ENCODE assay signal across 8 cellular contexts in the genomic region with DNA sequence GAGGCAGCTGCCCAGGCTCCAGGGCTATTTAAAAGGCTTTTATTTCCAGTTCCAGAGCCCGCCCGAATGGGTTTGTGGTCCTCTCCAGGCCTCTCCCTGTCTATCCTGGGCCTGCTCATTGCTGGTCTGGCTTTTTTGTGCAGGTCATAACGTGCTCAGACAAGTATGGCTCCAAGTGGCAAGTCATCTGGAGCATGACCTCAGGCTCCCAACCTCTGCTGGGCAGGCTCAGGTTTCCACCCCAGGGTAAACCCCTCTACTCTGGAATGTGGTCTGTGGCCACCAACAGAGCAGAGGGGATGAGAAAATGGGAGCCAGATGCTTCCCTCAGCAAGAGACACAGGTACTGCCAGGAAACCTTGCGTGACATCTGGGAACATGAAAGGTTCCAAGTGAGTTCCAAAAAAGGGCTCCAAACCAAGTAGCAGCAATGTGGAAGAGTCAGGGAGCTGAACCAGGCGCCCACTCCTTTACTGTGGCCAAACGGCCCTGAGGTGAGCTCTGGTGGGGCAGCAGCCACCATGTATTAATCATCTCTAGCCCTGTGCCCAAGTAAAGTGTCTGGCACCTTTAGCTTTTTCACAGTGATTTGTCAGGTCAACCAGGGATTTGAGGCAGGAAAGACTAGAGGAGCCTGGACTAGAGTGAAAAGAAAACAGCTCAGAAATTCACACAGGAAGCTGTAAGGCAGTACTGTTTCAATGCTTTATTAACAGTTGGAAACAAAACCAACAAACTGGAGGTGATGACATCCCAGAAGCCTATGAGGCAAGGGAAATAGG. TPM values are rescaled to one million over a fixed set of nuclear protein-coding genes. Genes with fewer than 3 reads are reported as not detected.
DNase-seq lines count a peak whose midpoint lies in the region; ATAC-seq, FAIRE-seq and TF ChIP-seq lines count a peak whose summit lies in the region.

No MANE protein-coding gene starts in this region.

- peaks cover 28% of the 10 kb centered on the region for H3K4me1 Mint-ChIP-seq in CD8-positive, alpha-beta T cell (ENCODE audit: low read depth)
- peaks cover 86% of the 10 kb centered on the region for H3K4me1 Mint-ChIP-seq in osteocyte (ENCODE audit: unreplicated experiment)

- H3K4me1 ChIP-seq in CD8-positive, alpha-beta T cell (ENCODE audit: insufficient read depth, low read length) = peaks cover 21% of the 10 kb centered on the region
- H3K4me1 ChIP-seq in small intestine (ENCODE audit: control insufficient read depth in 2 of 2, insufficient read depth in 1 of 2, low read depth in 1 of 2, low read length in 1 of 2) = no peaks in the 10 kb centered on the region

- no peaks in the 10 kb centered on the region for H3K9me3 Mint-ChIP-seq in CD8-positive, alpha-beta T cell
- no peaks in the 10 kb centered on the region for H3K9me3 Mint-ChIP-seq in osteocyte (ENCODE audit: unreplicated experiment)

- POLR2A ChIA-PET in CD8-positive, alpha-beta T cell (lab: Charles Lee) = interaction anchor here (1.2 to 1.3 kb wide), 2 partner anchors 9 to 43 kb away, joined by 3 read pairs; no protein-coding TSS in a partner anchor

- no peaks in the 10 kb centered on the region for H3K9me3 ChIP-seq in CD8-positive, alpha-beta T cell (ENCODE audit: low read length)
- H3K9me3 ChIP-seq in small intestine (ENCODE audit: control insufficient read depth, low read depth) = no peaks in the 10 kb centered on the region

- H3K27me3 ChIP-seq in CD8-positive, alpha-beta T cell (ENCODE audit: insufficient read depth, low read length) = no peaks in the 10 kb centered on the region
- no peaks in the 10 kb centered on the region for H3K27me3 ChIP-seq in small intestine (ENCODE audit: control insufficient read depth in 2 of 2, insufficient read depth in 2 of 2, low read length in 2 of 2)

- TF ChIP-seq CTCF in CD8-positive, alpha-beta T cell (IDR thresholded peaks at IDR 0.05) = no peak
- no peak for TF ChIP-seq CTCF in osteocyte (IDR thresholded peaks at IDR 0.05)

- peaks cover 38% of the 10 kb centered on the region for H3K36me3 ChIP-seq in CD8-positive, alpha-beta T cell (ENCODE audit: insufficient read depth, low read length)
- H3K36me3 ChIP-seq in small intestine (ENCODE audit: control insufficient read depth in 2 of 2, insufficient read depth in 2 of 2, low read length in 2 of 2) = peaks cover 0 to 15% of the 10 kb centered on the region in 2 donors

- no peak overlapping the region for H3K27ac ChIP-seq in CD8-positive, alpha-beta T cell (ENCODE audit: low read depth, low read length)
- H3K27ac ChIP-seq in epithelial cell of prostate = peak overlapping the region; percentile 97
- H3K27ac ChIP-seq in small intestine (ENCODE audit: low read depth in 1 of 2, low read length in 1 of 2) = peak overlapping the region in 1 of 2 donors; percentile 38

- no peaks in the 10 kb centered on the region for H3K27me3 Mint-ChIP-seq in CD8-positive, alpha-beta T cell (ENCODE audit: low read depth)
- no peaks in the 10 kb centered on the region for H3K27me3 Mint-ChIP-seq in osteocyte (ENCODE audit: unreplicated experiment)

- H3K4me3 Mint-ChIP-seq in CD8-positive, alpha-beta T cell = no peak overlapping the region
- H3K4me3 Mint-ChIP-seq in osteocyte (ENCODE audit: unreplicated experiment) = peak overlapping the region; percentile 73

- no peak for FAIRE-seq in small intestine (lab: Jason Lieb, UNC)

- no peak for DNase-seq in CD8-positive, alpha-beta T cell
- DNase-seq in NCI-H69 (lab: John Stamatoyannopoulos, UW) (peak; percentile 95), epithelial cell of prostate (ENCODE audit: low read depth, low spot score) (peak; percentile 88), osteocyte (ENCODE audit: extremely low spot score, unreplicated experiment) (no peak), middle frontal gyrus (ENCODE audit: extremely low spot score, low spot score) (no peak), small intestine (no peak)
- no peak for DNase-seq in activated CD4-positive, CD25-positive, alpha-beta regulatory T cell treated with anti-CD3 and anti-CD28 coated beads, Interleukin-2, amount 50 U/mL, for 72 hours

- WGBS in small intestine, 3 donors = 74 to 84% (median 80%) methylated on average over 6 of the region's 6 CpGs

- CTCF ChIA-PET in CD8-positive, alpha-beta T cell (lab: Charles Lee) = interaction anchor here (0.7 to 8.1 kb wide), 8 partner anchors 10 to 194 kb away, joined by 3 to 104 read pairs (median 5); a partner anchor contains a TSS

- ATAC-seq in CD8-positive, alpha-beta T cell = no peak
- ATAC-seq in GM21529 (IDR thresholded peaks at IDR 0.05; ENCODE audit: unreplicated experiment) = peak; percentile 16

- no peak overlapping the region for H3K4me3 ChIP-seq in CD8-positive, alpha-beta T cell (ENCODE audit: low read depth, low read length)
- H3K4me3 ChIP-seq in small intestine (ENCODE audit: low read depth in 1 of 2, low read length in 2 of 2) = no peak overlapping the region

- peak overlapping the region; percentile 57 for H3K27ac Mint-ChIP-seq in CD8-positive, alpha-beta T cell
- peak overlapping the region; percentile 96 for H3K27ac Mint-ChIP-seq in osteocyte (ENCODE audit: unreplicated experiment)

- intact Hi-C loops in CD8-positive, alpha-beta T cell (cut with DNase I, micrococcal nuclease) = no loop called here

- H3K36me3 Mint-ChIP-seq in CD8-positive, alpha-beta T cell = peaks cover 58% of the 10 kb centered on the region
- peaks cover 18% of the 10 kb centered on the region for H3K36me3 Mint-ChIP-seq in osteocyte (ENCODE audit: unreplicated experiment)

RNA-seq across cellular contexts. Expression of a gene that starts 25.6 kb away (rescaled TPM):
- not detected for total RNA-seq in CD8-positive, alpha-beta T cell
- total RNA-seq in osteocyte = 1.4 and 1.9 TPM in 2 replicates
- under 1 TPM in 1 of 3 donors, not detected in 2; 0.07 TPM for polyA plus RNA-seq in small intestine

RNA-seq across cellular contexts. Expression of a gene that starts 29.7 kb away (rescaled TPM):
- not detected for total RNA-seq in CD8-positive, alpha-beta T cell
- total RNA-seq in osteocyte = 2.8 and 3.7 TPM in 2 replicates
- under 1 TPM in 1 of 3 donors, not detected in 2; 0.34 TPM for polyA plus RNA-seq in small intestine

RNA-seq across cellular contexts. Expression of a gene that starts 38.8 kb away (rescaled TPM):
- not detected for total RNA-seq in CD8-positive, alpha-beta T cell
- 92.4 and 99.9 TPM in 2 replicates for total RNA-seq in osteocyte
- 10 to 100 TPM in 1 of 3 donors, 1 to 10 TPM in 2; 2.5 to 33.3 (median 3.0) TPM for polyA plus RNA-seq in small intestine

Comparison
In these comparisons a context has a peak if more than half of its experiments do, and no peak if none do; other contexts are left out.
1. DNase-seq: peak in NCI-H69 (single experiment) and epithelial cell of prostate (single experiment); none in CD8-positive, alpha-beta T cell (0 of 7), osteocyte (single experiment), middle frontal gyrus (single experiment), small intestine (single experiment) and activated CD4-positive, CD25-positive, alpha-beta regulatory T cell treated with anti-CD3 and anti-CD28 coated beads, Interleukin-2, amount 50 U/mL, for 72 hours (single experiment).
2. RNA of a gene that starts 38.8 kb away (total RNA-seq): 92.4 to 99.9 TPM in osteocyte; not detected in CD8-positive, alpha-beta T cell; every median in the first group is over 10 times any median in the second.